Comparison of ENCODE assay signal across 23 cellular contexts in genomic region chr2:42781204-42781603, GRCh38. TPM values are rescaled to one million over a fixed set of nuclear protein-coding genes. Genes with fewer than 3 reads are reported as not detected.
DNase-seq lines count a peak whose midpoint lies in the region; ATAC-seq, FAIRE-seq and TF ChIP-seq lines count a peak whose summit lies in the region.
"Had no signal": no experiment of that assay in that cellular context is flagged by ENCODE, and none has a peak within 500 bp of the region (broad histone marks: within the 10 kb centered on the region; RNA-seq: fewer than 3 reads in every experiment).

No MANE protein-coding gene starts in this region.

- H3K4me3 ChIP-seq in colonic mucosa, result no peak overlapping the region
- no peak overlapping the region for H3K4me3 ChIP-seq in small intestine (ENCODE audit: low read depth in 1 of 2, low read length in 2 of 2)
- H3K4me3 ChIP-seq: BLaER1 had no signal

- peaks cover 3% of the 10 kb centered on the region for H3K4me1 Mint-ChIP-seq in type B pancreatic cell (ENCODE audit: unreplicated experiment)
- H3K4me1 Mint-ChIP-seq: CD4-positive, alpha-beta memory T cell had no signal

- WGBS in small intestine, 3 donors, result 14 to 67% (median 42%) methylated on average over 1 of the region's 1 CpG

- no peaks in the 10 kb centered on the region for H3K27me3 Mint-ChIP-seq in type B pancreatic cell

- H3K27me3 ChIP-seq in colonic mucosa (no peaks in the 10 kb centered on the region), small intestine (ENCODE audit: control insufficient read depth in 2 of 2, insufficient read depth in 2 of 2, low read length in 2 of 2) (no peaks in the 10 kb centered on the region)
- H3K27me3 ChIP-seq: BE2C, BLaER1 had no signal

- intact Hi-C loops in colonic mucosa (cut with DNase I), result no loop called here
- intact Hi-C loops in left colon (cut with DNase I, micrococcal nuclease), result no loop called here

- H3K4me3 Mint-ChIP-seq in type B pancreatic cell, result no peak overlapping the region
- H3K4me3 Mint-ChIP-seq: CD14-positive monocyte; CD4-positive, alpha-beta memory T cell; CD4-positive, CD25-positive, alpha-beta regulatory T cell; CD8-positive, alpha-beta memory T cell had no signal

- DNase-seq in colonic mucosa (peak; percentile 33), left colon (peak in 1 of 2 donors; percentile 58), small intestine (peak; percentile 96), type B pancreatic cell (ENCODE audit: extremely low spot score, unreplicated experiment) (no peak), OCI-M1 (lab: John Stamatoyannopoulos, UW) (no peak), SIG-M5 (lab: John Stamatoyannopoulos, UW) (no peak)
- DNase-seq: 8988T; ACHN; BE2C; C1 segment of cervical spinal cord; Calu3; CD4-positive, alpha-beta memory T cell; CD4-positive, CD25-positive, alpha-beta regulatory T cell; CD8-positive, alpha-beta memory T cell; COR-L47; DMS79 treated with DMSO at 0.1 percent for 48 hours; GF-D8 had no signal

- H3K4me1 ChIP-seq in colonic mucosa (no peaks in the 10 kb centered on the region), small intestine (ENCODE audit: control insufficient read depth in 2 of 2, insufficient read depth in 1 of 2, low read depth in 1 of 2, low read length in 1 of 2) (no peaks in the 10 kb centered on the region)
- H3K4me1 ChIP-seq: BE2C had no signal

- TF ChIP-seq CTCF in colonic mucosa (IDR thresholded peaks at IDR 0.05) (no peak), type B pancreatic cell (conservative IDR thresholded peaks at IDR 0.05) (no peak)

- H3K36me3 Mint-ChIP-seq in type B pancreatic cell, result peaks cover 3% of the 10 kb centered on the region
- H3K36me3 Mint-ChIP-seq: CD8-positive, alpha-beta memory T cell had no signal

- H3K9me3 Mint-ChIP-seq in type B pancreatic cell, result no peaks in the 10 kb centered on the region

- no peak for FAIRE-seq in small intestine (lab: Jason Lieb, UNC)
- FAIRE-seq: A204.1, D721Med, G401.6, GM12891 had no signal

- H3K9me3 ChIP-seq in colonic mucosa, result no peaks in the 10 kb centered on the region
- H3K9me3 ChIP-seq in small intestine (ENCODE audit: control insufficient read depth, low read depth), result no peaks in the 10 kb centered on the region

- peak overlapping the region; percentile 47 for H3K27ac ChIP-seq in colonic mucosa
- no peak overlapping the region for H3K27ac ChIP-seq in small intestine (ENCODE audit: low read depth in 1 of 2, low read length in 1 of 2)
- H3K27ac ChIP-seq: BLaER1 had no signal

- no peak overlapping the region for H3K9ac ChIP-seq in colonic mucosa (ENCODE audit: low read depth in 2 of 2, low read length in 2 of 2)
- H3K9ac ChIP-seq: BLaER1 had no signal

- H3K36me3 ChIP-seq in colonic mucosa (no peaks in the 10 kb centered on the region), small intestine (ENCODE audit: control insufficient read depth in 2 of 2, insufficient read depth in 2 of 2, low read length in 2 of 2) (no peaks in the 10 kb centered on the region)
- H3K36me3 ChIP-seq: BE2C had no signal

- peak; percentile 94 for ATAC-seq in left colon

- H3K27ac Mint-ChIP-seq in type B pancreatic cell, result no peak overlapping the region
- H3K27ac Mint-ChIP-seq: CD14-positive monocyte; CD4-positive, alpha-beta memory T cell; CD4-positive, CD25-positive, alpha-beta regulatory T cell; CD8-positive, alpha-beta memory T cell had no signal

RNA-seq across cellular contexts. Expression of gene HAAO, which starts 11.2 kb away (rescaled TPM):
- total RNA-seq in colonic mucosa (10 to 100 TPM in 1 of 2 donors, 1 to 10 TPM in 1; 8.2 to 17.8 TPM), left colon (10 to 100 TPM; 18.9 to 19.2 TPM), type B pancreatic cell (ENCODE audit: low replicate concordance) (9.4 and 10.0 TPM in 2 replicates)
- 100 to 1,000 TPM in 1 of 3 donors, 10 to 100 TPM in 2; 23.8 to 147 (median 27.6) TPM for polyA plus RNA-seq in small intestine
- total RNA-seq: CD4-positive, CD25-positive, alpha-beta regulatory T cell had no signal
- polyA plus RNA-seq: CD8-positive, alpha-beta memory T cell had no signal

RNA-seq across cellular contexts. Expression of gene OXER1, which starts 17.3 kb away (rescaled TPM):
- total RNA-seq in colonic mucosa (1 to 10 TPM; 1.3 to 3.9 TPM), left colon (1 to 10 TPM; 2.9 to 4.1 TPM), type B pancreatic cell (ENCODE audit: low replicate concordance) (2.3 and 2.8 TPM in 2 replicates)
- polyA plus RNA-seq in small intestine, result 10 to 100 TPM in 2 of 3 donors, 1 to 10 TPM in 1; 6.4 to 40.3 (median 10.8) TPM
- total RNA-seq: CD4-positive, alpha-beta memory T cell; CD4-positive, CD25-positive, alpha-beta regulatory T cell had no signal
- polyA plus RNA-seq: CD4-positive, alpha-beta memory T cell had no signal

Comparison
In these comparisons a context has a peak if more than half of its experiments do, and no peak if none do; other contexts are left out.
1. DNase-seq: peak in colonic mucosa (single experiment) and small intestine (single experiment); none in type B pancreatic cell (single experiment), OCI-M1 (single experiment) and SIG-M5 (single experiment).